In genomic region chr5:5968981-5969380, GRCh38 we compare ENCODE assay signal across 27 cellular contexts.
"Had no signal": no experiment of that assay in that cellular context is flagged by ENCODE, and none has a peak within 500 bp of the region (broad histone marks: within the 10 kb centered on the region; RNA-seq: fewer than 3 reads in every experiment).

No MANE protein-coding gene starts in this region.

- H3K4me3 ChIP-seq: colonic mucosa, coronary artery, dorsolateral prefrontal cortex, esophagus muscularis mucosa, esophagus squamous epithelium, gastrocnemius medialis, gastroesophageal sphincter, heart left ventricle, heart right ventricle had no signal

- H3K27me3 ChIP-seq: colonic mucosa, esophagus muscularis mucosa, esophagus squamous epithelium, foreskin keratinocyte, gastrocnemius medialis, gastroesophageal sphincter, heart left ventricle, heart right ventricle had no signal

- H3K27ac ChIP-seq: colonic mucosa, coronary artery, dorsolateral prefrontal cortex, epithelial cell of prostate, esophagus muscularis mucosa, esophagus squamous epithelium, foreskin keratinocyte, gastrocnemius medialis, gastroesophageal sphincter, heart left ventricle, heart right ventricle had no signal

- H3K4me1 ChIP-seq: colonic mucosa, esophagus muscularis mucosa, esophagus squamous epithelium, foreskin keratinocyte, gastrocnemius medialis, gastroesophageal sphincter, heart left ventricle, heart right ventricle had no signal

- H3K36me3 ChIP-seq: colonic mucosa, esophagus muscularis mucosa, esophagus squamous epithelium, gastrocnemius medialis, gastroesophageal sphincter, heart left ventricle, heart right ventricle had no signal

- DNase-seq: colonic mucosa; cortex of kidney; dermis blood vessel endothelial cell; dorsolateral prefrontal cortex; effector CD4-positive, alpha-beta T cell; effector CD8-positive, alpha-beta T cell; effector memory CD4-positive, alpha-beta T cell; effector memory CD8-positive, alpha-beta T cell; endodermal cell; erythroblast; esophagus squamous epithelium; foreskin fibroblast; foreskin keratinocyte; foreskin melanocyte; gastrocnemius medialis; glutamatergic neuron; head of caudate nucleus; heart left ventricle; heart right ventricle had no signal

- H3K9me3 ChIP-seq: colonic mucosa, esophagus muscularis mucosa, gastrocnemius medialis had no signal

- FAIRE-seq: colon, endometrium, endothelial cell of umbilical vein, frontal cortex had no signal
